In genomic region chr1:29931477-29932175, GRCh38 we compare ENCODE assay signal across 12 cellular contexts.
"Had no signal": no experiment of that assay in that cellular context is flagged by ENCODE, and none has a peak within 500 bp of the region (broad histone marks: within the 10 kb centered on the region; RNA-seq: fewer than 3 reads in every experiment).

No MANE protein-coding gene starts in this region.

- H3K27ac Mint-ChIP-seq: activated B cell treated with CpG ODN at 0.5 μM for 24 hours; activated CD4-positive, alpha-beta T cell treated with anti-CD3 and anti-CD28 coated beads, Interleukin-2, amount 10 ng/mL, durations not matched to agents 7 days and 5 days; activated naive CD8-positive, alpha-beta T cell treated with anti-CD3 and anti-CD28 coated beads, Interleukin-2, amount 10 ng/mL, durations not matched to agents 7 days and 5 days; activated T-helper 1 cell treated with anti-CD3 and anti-CD28 coated beads, Interleukin-12 subunit alpha, Interleukin-12 subunit beta, Interleukin-2, Interleukin-4 antibody, amounts not matched to agents 30 ng/mL and 10 ng/mL and 1 ng/mL, durations not matched to agents 14 hours and 24 hours and 36 hours; natural killer cell treated with Interleukin-12 subunit alpha and Interleukin-12 subunit beta and Interleukin-15 and Interleukin-18, amount 100 ng/mL, for 72 hours; T-helper 17 cell had no signal

- H3K9me3 Mint-ChIP-seq: activated B cell treated with CpG ODN at 0.5 μM for 24 hours; activated CD4-positive, alpha-beta T cell treated with anti-CD3 and anti-CD28 coated beads, Interleukin-2, amount 10 ng/mL, durations not matched to agents 7 days and 5 days; activated naive CD8-positive, alpha-beta T cell treated with anti-CD3 and anti-CD28 coated beads, Interleukin-2, amount 10 ng/mL, durations not matched to agents 7 days and 5 days; activated T-helper 1 cell treated with anti-CD3 and anti-CD28 coated beads, Interleukin-12 subunit alpha, Interleukin-12 subunit beta, Interleukin-2, Interleukin-4 antibody, amounts not matched to agents 30 ng/mL and 10 ng/mL and 1 ng/mL, durations not matched to agents 14 hours and 24 hours and 36 hours; natural killer cell treated with Interleukin-12 subunit alpha and Interleukin-12 subunit beta and Interleukin-15 and Interleukin-18, amount 100 ng/mL, for 72 hours had no signal

- H3K4me1 Mint-ChIP-seq: activated B cell treated with CpG ODN at 0.5 μM for 24 hours; activated CD4-positive, alpha-beta T cell treated with anti-CD3 and anti-CD28 coated beads, Interleukin-2, amount 10 ng/mL, durations not matched to agents 7 days and 5 days; activated naive CD8-positive, alpha-beta T cell treated with anti-CD3 and anti-CD28 coated beads, Interleukin-2, amount 10 ng/mL, durations not matched to agents 7 days and 5 days had no signal

- H3K36me3 Mint-ChIP-seq: activated naive CD8-positive, alpha-beta T cell treated with anti-CD3 and anti-CD28 coated beads, Interleukin-2, amount 10 ng/mL, durations not matched to agents 7 days and 5 days; natural killer cell treated with Interleukin-12 subunit alpha and Interleukin-12 subunit beta and Interleukin-15 and Interleukin-18, amount 100 ng/mL, for 72 hours had no signal

- H3K27me3 Mint-ChIP-seq: activated CD4-positive, alpha-beta T cell treated with anti-CD3 and anti-CD28 coated beads, Interleukin-2, amount 10 ng/mL, durations not matched to agents 7 days and 5 days had no signal

- H3K4me3 Mint-ChIP-seq: activated B cell treated with CpG ODN at 0.5 μM for 24 hours; activated CD4-positive, alpha-beta T cell treated with anti-CD3 and anti-CD28 coated beads, Interleukin-2, amount 10 ng/mL, durations not matched to agents 7 days and 5 days; activated naive CD8-positive, alpha-beta T cell treated with anti-CD3 and anti-CD28 coated beads, Interleukin-2, amount 10 ng/mL, durations not matched to agents 7 days and 5 days; activated T-helper 1 cell treated with anti-CD3 and anti-CD28 coated beads, Interleukin-12 subunit alpha, Interleukin-12 subunit beta, Interleukin-2, Interleukin-4 antibody, amounts not matched to agents 30 ng/mL and 10 ng/mL and 1 ng/mL, durations not matched to agents 14 hours and 24 hours and 36 hours; natural killer cell treated with Interleukin-12 subunit alpha and Interleukin-12 subunit beta and Interleukin-15 and Interleukin-18, amount 100 ng/mL, for 72 hours; T-helper 17 cell had no signal

- DNase-seq: activated B cell treated with CpG ODN at 0.5 μM for 24 hours; activated CD4-positive, alpha-beta T cell treated with anti-CD3 and anti-CD28 coated beads, Interleukin-2, amount 10 ng/mL, durations not matched to agents 7 days and 5 days; activated naive CD4-positive, alpha-beta T cell; activated naive CD8-positive, alpha-beta T cell treated with anti-CD3 and anti-CD28 coated beads, Interleukin-2, amount 10 ng/mL, durations not matched to agents 7 days and 5 days; cerebellar nuclear complex; effector CD8-positive, alpha-beta T cell; foreskin fibroblast; psoas muscle; stomach; T-helper 17 cell had no signal
